1 cellular context compared by ENCODE assay signal in genomic region chr2:170949415-170949814, GRCh38.
TF ChIP-seq lines count a peak whose summit lies in the region.

No MANE protein-coding gene starts in this region.

TF ChIP-seq in K562, 482 proteins besides CTCF, POLR2A, EP300 and RAD21 (continued from another document):
- TF ChIP-seq ZNF165 (CRISPR knock-in tag; IDR thresholded peaks at IDR 0.05; ENCODE audit: borderline replicate concordance) (no peak), NBN (IDR thresholded peaks at IDR 0.05; ENCODE audit: low read depth) (no peak), ZKSCAN8 (CRISPR knock-in tag; IDR thresholded peaks at IDR 0.05) (no peak), ZC3H4 (CRISPR knock-in tag; IDR thresholded peaks at IDR 0.05; ENCODE audit: borderline replicate concordance) (no peak), NRF1 (conservative IDR thresholded peaks at IDR 0.05 in 1 of 2, IDR thresholded peaks at IDR 0.05 in 1 of 2) (no peak), ZBTB9 (CRISPR knock-in tag; IDR thresholded peaks at IDR 0.05) (no peak), PYGO2 (tag; IDR thresholded peaks at IDR 0.05) (no peak), HSF4 (CRISPR knock-in tag; IDR thresholded peaks at IDR 0.05; ENCODE audit: borderline replicate concordance) (no peak), FOXO4 (CRISPR knock-in tag; IDR thresholded peaks at IDR 0.05) (no peak), ZNF3 (CRISPR knock-in tag; IDR thresholded peaks at IDR 0.05) (no peak), TFAP4 (CRISPR knock-in tag; IDR thresholded peaks at IDR 0.05; ENCODE audit: borderline replicate concordance) (no peak), ZNF655 (CRISPR knock-in tag; IDR thresholded peaks at IDR 0.05) (no peak), SP2 (IDR thresholded peaks at IDR 0.05; ENCODE audit: extremely low read depth, low read depth, low read length, poor library complexity, severe bottlenecking) (no peak), BRD9 (IDR thresholded peaks at IDR 0.05; ENCODE audit: low read depth, partially characterized antibody) (no peak), IRF2 (CRISPR knock-in tag; IDR thresholded peaks at IDR 0.05) (no peak), ZNF511 (CRISPR knock-in tag; IDR thresholded peaks at IDR 0.05) (no peak)
- TF ChIP-seq, protein P1, sequence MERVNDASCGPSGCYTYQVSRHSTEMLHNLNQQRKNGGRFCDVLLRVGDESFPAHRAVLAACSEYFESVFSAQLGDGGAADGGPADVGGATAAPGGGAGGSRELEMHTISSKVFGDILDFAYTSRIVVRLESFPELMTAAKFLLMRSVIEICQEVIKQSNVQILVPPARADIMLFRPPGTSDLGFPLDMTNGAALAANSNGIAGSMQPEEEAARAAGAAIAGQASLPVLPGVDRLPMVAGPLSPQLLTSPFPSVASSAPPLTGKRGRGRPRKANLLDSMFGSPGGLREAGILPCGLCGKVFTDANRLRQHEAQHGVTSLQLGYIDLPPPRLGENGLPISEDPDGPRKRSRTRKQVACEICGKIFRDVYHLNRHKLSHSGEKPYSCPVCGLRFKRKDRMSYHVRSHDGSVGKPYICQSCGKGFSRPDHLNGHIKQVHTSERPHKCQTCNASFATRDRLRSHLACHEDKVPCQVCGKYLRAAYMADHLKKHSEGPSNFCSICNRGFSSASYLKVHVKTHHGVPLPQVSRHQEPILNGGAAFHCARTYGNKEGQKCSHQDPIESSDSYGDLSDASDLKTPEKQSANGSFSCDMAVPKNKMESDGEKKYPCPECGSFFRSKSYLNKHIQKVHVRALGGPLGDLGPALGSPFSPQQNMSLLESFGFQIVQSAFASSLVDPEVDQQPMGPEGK (CRISPR knock-in tag; IDR thresholded peaks at IDR 0.05; ENCODE audit: borderline replicate concordance), result no peak
- TF ChIP-seq, protein P2, sequence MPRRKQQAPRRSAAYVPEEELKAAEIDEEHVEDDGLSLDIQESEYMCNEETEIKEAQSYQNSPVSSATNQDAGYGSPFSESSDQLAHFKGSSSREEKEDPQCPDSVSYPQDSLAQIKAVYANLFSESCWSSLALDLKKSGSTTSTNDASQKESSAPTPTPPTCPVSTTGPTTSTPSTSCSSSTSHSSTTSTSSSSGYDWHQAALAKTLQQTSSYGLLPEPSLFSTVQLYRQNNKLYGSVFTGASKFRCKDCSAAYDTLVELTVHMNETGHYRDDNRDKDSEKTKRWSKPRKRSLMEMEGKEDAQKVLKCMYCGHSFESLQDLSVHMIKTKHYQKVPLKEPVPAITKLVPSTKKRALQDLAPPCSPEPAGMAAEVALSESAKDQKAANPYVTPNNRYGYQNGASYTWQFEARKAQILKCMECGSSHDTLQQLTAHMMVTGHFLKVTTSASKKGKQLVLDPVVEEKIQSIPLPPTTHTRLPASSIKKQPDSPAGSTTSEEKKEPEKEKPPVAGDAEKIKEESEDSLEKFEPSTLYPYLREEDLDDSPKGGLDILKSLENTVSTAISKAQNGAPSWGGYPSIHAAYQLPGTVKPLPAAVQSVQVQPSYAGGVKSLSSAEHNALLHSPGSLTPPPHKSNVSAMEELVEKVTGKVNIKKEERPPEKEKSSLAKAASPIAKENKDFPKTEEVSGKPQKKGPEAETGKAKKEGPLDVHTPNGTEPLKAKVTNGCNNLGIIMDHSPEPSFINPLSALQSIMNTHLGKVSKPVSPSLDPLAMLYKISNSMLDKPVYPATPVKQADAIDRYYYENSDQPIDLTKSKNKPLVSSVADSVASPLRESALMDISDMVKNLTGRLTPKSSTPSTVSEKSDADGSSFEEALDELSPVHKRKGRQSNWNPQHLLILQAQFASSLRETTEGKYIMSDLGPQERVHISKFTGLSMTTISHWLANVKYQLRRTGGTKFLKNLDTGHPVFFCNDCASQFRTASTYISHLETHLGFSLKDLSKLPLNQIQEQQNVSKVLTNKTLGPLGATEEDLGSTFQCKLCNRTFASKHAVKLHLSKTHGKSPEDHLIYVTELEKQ (CRISPR knock-in tag; IDR thresholded peaks at IDR 0.05), result no peak
- TF ChIP-seq, protein P3, sequence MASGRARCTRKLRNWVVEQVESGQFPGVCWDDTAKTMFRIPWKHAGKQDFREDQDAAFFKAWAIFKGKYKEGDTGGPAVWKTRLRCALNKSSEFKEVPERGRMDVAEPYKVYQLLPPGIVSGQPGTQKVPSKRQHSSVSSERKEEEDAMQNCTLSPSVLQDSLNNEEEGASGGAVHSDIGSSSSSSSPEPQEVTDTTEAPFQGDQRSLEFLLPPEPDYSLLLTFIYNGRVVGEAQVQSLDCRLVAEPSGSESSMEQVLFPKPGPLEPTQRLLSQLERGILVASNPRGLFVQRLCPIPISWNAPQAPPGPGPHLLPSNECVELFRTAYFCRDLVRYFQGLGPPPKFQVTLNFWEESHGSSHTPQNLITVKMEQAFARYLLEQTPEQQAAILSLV (tag; IDR thresholded peaks at IDR 0.05), result no peak
